1 cellular context compared by ENCODE assay signal in genomic region chr20:51388227-51388626, GRCh38.
TF ChIP-seq lines count a peak whose summit lies in the region.

No MANE protein-coding gene starts in this region.

TF ChIP-seq in A549, 52 proteins besides CTCF, POLR2A, EP300 and RAD21 (continued from another document):
- no peak for TF ChIP-seq REST (IDR thresholded peaks at IDR 0.05)
TF ChIP-seq in A549: peak in this region for 1.
